ENCODE assay signal across 24 cellular contexts in the genomic region with DNA sequence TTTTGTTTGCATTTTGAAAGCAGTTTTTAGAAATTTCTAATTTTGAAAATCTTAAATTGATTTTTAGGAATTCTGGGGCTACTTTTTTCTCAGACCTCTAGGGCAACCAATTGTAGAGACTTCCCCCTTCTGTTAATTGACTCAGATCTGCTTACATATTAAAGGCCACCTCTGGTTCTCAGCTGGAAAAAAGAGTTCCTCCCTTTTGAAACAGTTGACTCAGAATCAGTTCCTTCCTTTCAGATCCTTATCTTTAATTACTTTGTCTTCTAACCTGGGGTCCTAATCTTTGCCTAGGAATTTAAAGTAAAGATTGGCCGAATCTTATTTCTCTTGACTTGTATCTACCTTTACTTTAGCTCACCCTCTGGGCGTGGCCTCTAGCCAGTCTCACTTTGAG.
DNase-seq lines count a peak whose midpoint lies in the region; ATAC-seq and TF ChIP-seq lines count a peak whose summit lies in the region.
"Had no signal": no experiment of that assay in that cellular context is flagged by ENCODE, and none has a peak within 500 bp of the region (broad histone marks: within the 10 kb centered on the region; RNA-seq: fewer than 3 reads in every experiment).

No MANE protein-coding gene starts in this region.

- peaks cover 32% of the 10 kb centered on the region for H3K4me1 ChIP-seq in GM23248 (ENCODE audit: insufficient read depth)
- H3K4me1 ChIP-seq in neural progenitor cell, result peaks cover 11% of the 10 kb centered on the region
- H3K4me1 ChIP-seq in gastroesophageal sphincter, result no peaks in the 10 kb centered on the region

- no peak overlapping the region for H3K4me3 Mint-ChIP-seq in neural progenitor cell
- H3K4me3 Mint-ChIP-seq in activated T-helper 17 cell treated with anti-CD3 and anti-CD28 coated beads, Interleukin-2, amount 50 U/mL, for 72 hours, result no peak overlapping the region
- H3K4me3 Mint-ChIP-seq: activated naive CD4-positive, alpha-beta T cell treated with anti-CD3 and anti-CD28 coated beads for 36 hours; activated T-cell treated with anti-CD3 and anti-CD28 coated beads, Interleukin-2, amount 50 U/mL, for 4 hours; CD14-positive monocyte; mesothelial cell of epicardium; naive thymus-derived CD8-positive, alpha-beta T cell; stimulated activated naive B cell treated with anti-CD40 and anti-IgM and Interleukin-4, amounts not matched to agents 10 μg/mL and 1 μg/mL and 100 μg/mL, for 72 hours; T-helper 1 cell treated with Interleukin-12 subunit alpha and Interleukin-12 subunit beta and Interleukin-4 antibody, amounts not matched to agents 30 μg/mL and 1 μg/mL, for 36 hours had no signal

- peak overlapping the region; percentile 39 for H3K4me2 ChIP-seq in GM23248 (ENCODE audit: unreplicated experiment)
- peak overlapping the region; percentile 38 for H3K4me2 ChIP-seq in neural progenitor cell

- no peak overlapping the region for H2AFZ ChIP-seq in GM23248
- no peak overlapping the region for H2AFZ ChIP-seq in neural progenitor cell (replicated peaks)

- no peaks in the 10 kb centered on the region for H3K27me3 Mint-ChIP-seq in neural progenitor cell (ENCODE audit: insufficient read depth, low read depth)
- no peaks in the 10 kb centered on the region for H3K27me3 Mint-ChIP-seq in activated T-helper 17 cell treated with anti-CD3 and anti-CD28 coated beads, Interleukin-2, amount 50 U/mL, for 72 hours
- H3K27me3 Mint-ChIP-seq: stimulated activated naive B cell treated with anti-CD40 and anti-IgM and Interleukin-4, amounts not matched to agents 10 μg/mL and 1 μg/mL and 100 μg/mL, for 72 hours had no signal

- H3F3A ChIP-seq in GM23248 (ENCODE audit: insufficient read depth) (peaks cover 31% of the 10 kb centered on the region), neural progenitor cell (ENCODE audit: low read depth) (no peaks in the 10 kb centered on the region)

- DNase-seq in GM23248 (peak; percentile 42), NB4 (ENCODE audit: low read depth) (peak; percentile 4), fibroblast of mammary gland (ENCODE audit: low read depth) (peak; percentile 18), neural progenitor cell (ENCODE audit: low spot score) (no peak)
- DNase-seq: activated CD4-positive, alpha-beta T cell treated with anti-CD3 and anti-CD28 coated beads for 4 hours; activated naive CD4-positive, alpha-beta T cell treated with anti-CD3 and anti-CD28 coated beads for 36 hours; activated T-cell treated with anti-CD3 and anti-CD28 coated beads, Interleukin-2, amount 50 U/mL, for 4 hours; Calu3; cortex of kidney; head of caudate nucleus; KG1; naive thymus-derived CD8-positive, alpha-beta T cell; NCI-H1048; NCI-H187; RPMI8226; stimulated activated CD4-positive, alpha-beta T cell treated with anti-CD3 and anti-CD28 coated beads, Interleukin-4, amount 100 ng/mL, for 24 hours; stimulated activated naive B cell treated with anti-CD40 and anti-IgM and Interleukin-4, amounts not matched to agents 10 μg/mL and 1 μg/mL and 100 μg/mL, for 72 hours had no signal

- no peaks in the 10 kb centered on the region for H3K9me2 ChIP-seq in GM23248 (ENCODE audit: insufficient read depth)

- H3K4me1 Mint-ChIP-seq in neural progenitor cell, result no peaks in the 10 kb centered on the region
- H3K4me1 Mint-ChIP-seq in activated T-helper 17 cell treated with anti-CD3 and anti-CD28 coated beads, Interleukin-2, amount 50 U/mL, for 72 hours, result no peaks in the 10 kb centered on the region
- H3K4me1 Mint-ChIP-seq: CD14-positive monocyte; naive thymus-derived CD8-positive, alpha-beta T cell; stimulated activated naive B cell treated with anti-CD40 and anti-IgM and Interleukin-4, amounts not matched to agents 10 μg/mL and 1 μg/mL and 100 μg/mL, for 72 hours had no signal

- no peak for ATAC-seq in activated T-helper 17 cell treated with anti-CD3 and anti-CD28 coated beads, Interleukin-2, amount 50 U/mL, for 72 hours (replicated peaks)
- ATAC-seq in gastroesophageal sphincter (no peak), HG03521 (IDR thresholded peaks at IDR 0.05; ENCODE audit: unreplicated experiment) (no peak)
- ATAC-seq: activated T-cell treated with anti-CD3 and anti-CD28 coated beads, Interleukin-2, amount 50 U/mL, for 4 hours; left lobe of liver; naive thymus-derived CD8-positive, alpha-beta T cell; stimulated activated naive B cell treated with anti-CD40 and anti-IgM and Interleukin-4, amounts not matched to agents 10 μg/mL and 1 μg/mL and 100 μg/mL, for 72 hours had no signal

- H3K9me3 ChIP-seq in GM23248 (ENCODE audit: low read depth) (no peaks in the 10 kb centered on the region), neural progenitor cell (ENCODE audit: low read depth) (no peaks in the 10 kb centered on the region), gastroesophageal sphincter (no peaks in the 10 kb centered on the region)

- H3K9me3 Mint-ChIP-seq in neural progenitor cell, result no peaks in the 10 kb centered on the region
- no peaks in the 10 kb centered on the region for H3K9me3 Mint-ChIP-seq in activated T-helper 17 cell treated with anti-CD3 and anti-CD28 coated beads, Interleukin-2, amount 50 U/mL, for 72 hours
- H3K9me3 Mint-ChIP-seq: activated naive CD4-positive, alpha-beta T cell treated with anti-CD3 and anti-CD28 coated beads for 36 hours; activated T-cell treated with anti-CD3 and anti-CD28 coated beads, Interleukin-2, amount 50 U/mL, for 4 hours; CD14-positive monocyte; mesothelial cell of epicardium; naive thymus-derived CD8-positive, alpha-beta T cell; stimulated activated naive B cell treated with anti-CD40 and anti-IgM and Interleukin-4, amounts not matched to agents 10 μg/mL and 1 μg/mL and 100 μg/mL, for 72 hours; T-helper 1 cell treated with Interleukin-12 subunit alpha and Interleukin-12 subunit beta and Interleukin-4 antibody, amounts not matched to agents 30 μg/mL and 1 μg/mL, for 36 hours had no signal

- peak overlapping the region; percentile 70 for H3K27ac ChIP-seq in GM23248
- H3K27ac ChIP-seq in neural progenitor cell, result no peak overlapping the region
- H3K27ac ChIP-seq in gastroesophageal sphincter, result no peak overlapping the region

- H3K9ac ChIP-seq in GM23248, result no peak overlapping the region
- no peak overlapping the region for H3K9ac ChIP-seq in neural progenitor cell

- in situ Hi-C loops in GM23248 (cut with MboI), result no loop called here

- H4K20me1 ChIP-seq in GM23248 (ENCODE audit: insufficient read depth) (no peaks in the 10 kb centered on the region), neural progenitor cell (ENCODE audit: low read depth) (no peaks in the 10 kb centered on the region)

- no peak overlapping the region for H3K27ac Mint-ChIP-seq in neural progenitor cell
- no peak overlapping the region for H3K27ac Mint-ChIP-seq in activated T-helper 17 cell treated with anti-CD3 and anti-CD28 coated beads, Interleukin-2, amount 50 U/mL, for 72 hours
- H3K27ac Mint-ChIP-seq: activated naive CD4-positive, alpha-beta T cell treated with anti-CD3 and anti-CD28 coated beads for 36 hours; CD14-positive monocyte; mesothelial cell of epicardium; naive thymus-derived CD8-positive, alpha-beta T cell; stimulated activated naive B cell treated with anti-CD40 and anti-IgM and Interleukin-4, amounts not matched to agents 10 μg/mL and 1 μg/mL and 100 μg/mL, for 72 hours; T-helper 1 cell treated with Interleukin-12 subunit alpha and Interleukin-12 subunit beta and Interleukin-4 antibody, amounts not matched to agents 30 μg/mL and 1 μg/mL, for 36 hours had no signal

- H3K36me3 Mint-ChIP-seq in neural progenitor cell, result no peaks in the 10 kb centered on the region
- no peaks in the 10 kb centered on the region for H3K36me3 Mint-ChIP-seq in activated T-helper 17 cell treated with anti-CD3 and anti-CD28 coated beads, Interleukin-2, amount 50 U/mL, for 72 hours (ENCODE audit: low read depth)
- H3K36me3 Mint-ChIP-seq: CD14-positive monocyte; naive thymus-derived CD8-positive, alpha-beta T cell; stimulated activated naive B cell treated with anti-CD40 and anti-IgM and Interleukin-4, amounts not matched to agents 10 μg/mL and 1 μg/mL and 100 μg/mL, for 72 hours had no signal

- H3K4me3 ChIP-seq in GM23248 (no peak overlapping the region), NB4 (ENCODE audit: low read depth, low read length) (no peak overlapping the region), fibroblast of mammary gland (ENCODE audit: control insufficient read depth, low read depth, low read length) (no peak overlapping the region), neural progenitor cell (no peak overlapping the region), gastroesophageal sphincter (no peak overlapping the region)

- TF ChIP-seq CTCF in NB4 (IDR thresholded peaks at IDR 0.05; ENCODE audit: low read depth, low read length) (no peak), fibroblast of mammary gland (conservative IDR thresholded peaks at IDR 0.05; ENCODE audit: control insufficient read depth, insufficient read depth, low read depth, low read length) (no peak), neural progenitor cell (IDR thresholded peaks at IDR 0.05) (no peak), gastroesophageal sphincter (IDR thresholded peaks at IDR 0.05) (no peak)

- H3K27me3 ChIP-seq in GM23248 (replicated peaks; ENCODE audit: insufficient read depth) (no peaks in the 10 kb centered on the region), neural progenitor cell (no peaks in the 10 kb centered on the region), gastroesophageal sphincter (no peaks in the 10 kb centered on the region)

- WGBS in GM23248 (ENCODE audit: low coverage in 1 of 2, low lambda C conversion rate in 2 of 2, missing lambda C conversion rate in 2 of 2), 2 experiments, result 96 to 100% methylated on average over 2 of the region's 2 CpGs
- WGBS in gastroesophageal sphincter (ENCODE audit: low coverage in 1 of 2), 2 donors, result 76 to 97% methylated on average over 2 of the region's 2 CpGs

- no peak for TF ChIP-seq EP300 in gastroesophageal sphincter (IDR thresholded peaks at IDR 0.05)

- no peaks in the 10 kb centered on the region for H3K36me3 ChIP-seq in GM23248 (ENCODE audit: low read depth)
- H3K36me3 ChIP-seq in neural progenitor cell, result no peaks in the 10 kb centered on the region
- H3K36me3 ChIP-seq in gastroesophageal sphincter, result no peaks in the 10 kb centered on the region

- TF ChIP-seq POLR2A in NB4 (IDR thresholded peaks at IDR 0.05; ENCODE audit: extremely low read depth, insufficient read length), result no peak
- TF ChIP-seq POLR2A in gastroesophageal sphincter (IDR thresholded peaks at IDR 0.05), result no peak

- no peaks in the 10 kb centered on the region for H3K79me2 ChIP-seq in GM23248 (ENCODE audit: insufficient read depth)
- no peaks in the 10 kb centered on the region for H3K79me2 ChIP-seq in neural progenitor cell (ENCODE audit: low read depth)
